17 cellular contexts compared by ENCODE assay signal in genomic region chr12:13121568-13121967, GRCh38. TPM values are rescaled to one million over a fixed set of nuclear protein-coding genes. Genes with fewer than 3 reads are reported as not detected.
DNase-seq lines count a peak whose midpoint lies in the region; ATAC-seq, FAIRE-seq and TF ChIP-seq lines count a peak whose summit lies in the region.
"Had no signal": no experiment of that assay in that cellular context is flagged by ENCODE, and none has a peak within 500 bp of the region (broad histone marks: within the 10 kb centered on the region; RNA-seq: fewer than 3 reads in every experiment).

No MANE protein-coding gene starts in this region.

- no peaks in the 10 kb centered on the region for H3K9me3 ChIP-seq in IMR-90 (ENCODE audit: control insufficient read depth, insufficient read depth, low read length)
- no peaks in the 10 kb centered on the region for H3K9me3 ChIP-seq in H1 (ENCODE audit: insufficient read depth in 2 of 2, low read depth in 1 of 2, low read length in 1 of 2)
- no peaks in the 10 kb centered on the region for H3K9me3 ChIP-seq in left ventricle myocardium inferior (replicated peaks)
- no peaks in the 10 kb centered on the region for H3K9me3 ChIP-seq in gastrocnemius medialis
- H3K9me3 ChIP-seq in tibial nerve = no peaks in the 10 kb centered on the region
- H3K9me3 ChIP-seq: BE2C, Caco-2, HAP-1 had no signal

- no peak overlapping the region for H2BK12ac ChIP-seq in H1 (ENCODE audit: low read depth, low read length)

- no peak overlapping the region for H3K14ac ChIP-seq in IMR-90 (replicated peaks; ENCODE audit: low read depth, low read length)
- no peak overlapping the region for H3K14ac ChIP-seq in H1 (ENCODE audit: insufficient read length)

- no peak overlapping the region for H2BK15ac ChIP-seq in IMR-90 (ENCODE audit: low read depth, low read length)
- 0 out of 2 replicates have a peak overlapping the region, but pooled peaks have one; percentile 2 for H2BK15ac ChIP-seq in H1 (ENCODE audit: low read length)

- H3K79me2 ChIP-seq in H1 (ENCODE audit: control insufficient read depth in 1 of 2, insufficient read depth in 2 of 2, low read length in 2 of 2) = no peaks in the 10 kb centered on the region

- no peak for FAIRE-seq in H1 (lab: Jason Lieb, UNC)
- FAIRE-seq: D721Med, GM12891, GM19239 had no signal

- H2BK20ac ChIP-seq in IMR-90 (ENCODE audit: low read depth, low read length) (no peak overlapping the region), H1 (ENCODE audit: low read length) (no peak overlapping the region)

- POLR2A ChIA-PET in IMR-90 (lab: Charles Lee; ENCODE audit: unreplicated experiment) = no interaction called here
- POLR2A ChIA-PET in H1 (lab: Charles Lee; ENCODE audit: partially characterized antibody) = no interaction called here

- TF ChIP-seq CTCF in IMR-90 (conservative IDR thresholded peaks at IDR 0.05; ENCODE audit: low read depth, low read length) (no peak), H1 (IDR thresholded peaks at IDR 0.05; ENCODE audit: control extremely low read depth in 1 of 3, insufficient read depth in 1 of 3, low read depth in 1 of 3, low read length in 3 of 3) (no peak), left ventricle myocardium inferior (IDR thresholded peaks at IDR 0.05; ENCODE audit: borderline replicate concordance) (no peak), gastrocnemius medialis (IDR thresholded peaks at IDR 0.05 in 4 of 5, conservative IDR thresholded peaks at IDR 0.05 in 1 of 5) (no peak), tibial nerve (IDR thresholded peaks at IDR 0.05) (no peak)

- no peak overlapping the region for H3K23ac ChIP-seq in IMR-90 (ENCODE audit: low read depth, low read length)
- no peak overlapping the region for H3K23ac ChIP-seq in H1 (ENCODE audit: insufficient read length)

- no peak for DNase-seq in IMR-90
- no peak for DNase-seq in H1 (ENCODE audit: low read depth in 1 of 2, low spot score in 2 of 2)
- DNase-seq in left ventricle myocardium inferior = no peak
- peak in 1 of 2 donors; percentile 27 for DNase-seq in gastrocnemius medialis
- DNase-seq in HUDEP-2 (lab: John Stamatoyannopoulos, UW; ENCODE audit: unreplicated experiment in 76 of 76) = no peak
- DNase-seq in tibial nerve (ENCODE audit: low spot score in 2 of 2) = no peak
- no peak for DNase-seq in AG20443 (ENCODE audit: low spot score)
- DNase-seq: BE2C; C1 segment of cervical spinal cord; Caco-2; CD4-positive, CD25-positive, alpha-beta regulatory T cell; CD8-positive, alpha-beta memory T cell had no signal

- TF ChIP-seq POLR2A in IMR-90 (IDR thresholded peaks at IDR 0.05; ENCODE audit: low read depth, low read length) (no peak), H1 (IDR thresholded peaks at IDR 0.05; ENCODE audit: control extremely low read depth in 1 of 2, low read depth in 2 of 2, low read length in 2 of 2) (no peak), gastrocnemius medialis (IDR thresholded peaks at IDR 0.05) (no peak), tibial nerve (IDR thresholded peaks at IDR 0.05) (no peak)

- H3K4me3 ChIP-seq in IMR-90 (ENCODE audit: insufficient read depth, low read depth, low read length) (no peak overlapping the region), H1 (ENCODE audit: extremely low read depth in 1 of 4, insufficient read depth in 2 of 4, low read depth in 3 of 4, low read length in 4 of 4) (no peak overlapping the region), left ventricle myocardium inferior (no peak overlapping the region), gastrocnemius medialis (no peak overlapping the region), tibial nerve (no peak overlapping the region)
- H3K4me3 ChIP-seq: HAP-1 had no signal

- TF ChIP-seq RAD21 in IMR-90 (IDR thresholded peaks at IDR 0.05; ENCODE audit: low read length) (no peak), H1 (IDR thresholded peaks at IDR 0.05 in 1 of 2, conservative IDR thresholded peaks at IDR 0.05 in 1 of 2; ENCODE audit: low read depth in 2 of 2, low read length in 2 of 2) (no peak)

- no peaks in the 10 kb centered on the region for H3K36me3 ChIP-seq in IMR-90 (ENCODE audit: control insufficient read depth, insufficient read depth, low read length)
- no peaks in the 10 kb centered on the region for H3K36me3 ChIP-seq in H1 (ENCODE audit: control insufficient read depth in 2 of 4, insufficient read depth in 4 of 4, low read length in 3 of 4)
- H3K36me3 ChIP-seq in left ventricle myocardium inferior = no peaks in the 10 kb centered on the region
- H3K36me3 ChIP-seq in gastrocnemius medialis = no peaks in the 10 kb centered on the region
- H3K36me3 ChIP-seq in tibial nerve = no peaks in the 10 kb centered on the region
- H3K36me3 ChIP-seq: BE2C, HAP-1 had no signal

- H2BK120ac ChIP-seq in IMR-90 (ENCODE audit: low read depth, low read length) = no peak overlapping the region
- H2BK120ac ChIP-seq in H1 (replicated peaks; ENCODE audit: low read depth, low read length) = no peak overlapping the region

- H3K27me3 ChIP-seq in IMR-90 (ENCODE audit: control insufficient read depth, insufficient read depth, low read length) (no peaks in the 10 kb centered on the region), H1 (replicated peaks in 1 of 4; ENCODE audit: control insufficient read depth in 3 of 4, extremely low read depth in 1 of 4, insufficient read depth in 3 of 4, low read length in 3 of 4) (no peaks in the 10 kb centered on the region; a peak in 1 of 7 replicates), left ventricle myocardium inferior (ENCODE audit: low read depth) (no peaks in the 10 kb centered on the region), gastrocnemius medialis (no peaks in the 10 kb centered on the region), tibial nerve (no peaks in the 10 kb centered on the region)

- intact Hi-C loops in IMR-90 (cut with micrococcal nuclease) = no loop called here
- intact Hi-C loops in left ventricle myocardium inferior (cut with micrococcal nuclease) = no loop called here
- intact Hi-C loops in gastrocnemius medialis (cut with DNase I; ENCODE audit: low total_unique reads) = no loop called here

- peak overlapping the region; percentile 51; the same call in 1 of the 2 replicates for H2AK5ac ChIP-seq in IMR-90 (ENCODE audit: low read depth, low read length)
- no peak overlapping the region for H2AK5ac ChIP-seq in H1 (ENCODE audit: low read depth, low read length)

- H2BK5ac ChIP-seq in IMR-90 (ENCODE audit: low read depth, low read length, poor library complexity, severe bottlenecking) = no peak overlapping the region
- no peak overlapping the region for H2BK5ac ChIP-seq in H1 (ENCODE audit: low read depth, low read length)

- no peak overlapping the region for H3K4ac ChIP-seq in IMR-90 (ENCODE audit: low read depth, low read length)
- H3K4ac ChIP-seq in H1 (replicated peaks; ENCODE audit: insufficient read length, low read depth, low read length) = no peak overlapping the region

- H3K9ac ChIP-seq in IMR-90 (ENCODE audit: low read depth, low read length) (no peak overlapping the region), H1 (replicated peaks in 1 of 4; ENCODE audit: extremely low read depth in 1 of 4, low read depth in 3 of 4, low read length in 3 of 4) (no peak overlapping the region)

- H2AFZ ChIP-seq in IMR-90 (replicated peaks; ENCODE audit: low read length, poor library complexity) = peak overlapping the region; percentile 13
- no peak overlapping the region for H2AFZ ChIP-seq in H1 (ENCODE audit: low read length)

- H3K4me1 ChIP-seq in IMR-90 (ENCODE audit: control insufficient read depth, insufficient read depth, low read length) (peaks cover 8% of the 10 kb centered on the region), H1 (replicated peaks in 1 of 4; ENCODE audit: control insufficient read depth in 3 of 4, insufficient read depth in 4 of 4, low read length in 3 of 4) (peaks cover 0 to 14% (median 5%) of the 10 kb centered on the region in 4 experiments; a peak in 4 of 7 replicates), left ventricle myocardium inferior (peaks cover 12% of the 10 kb centered on the region), gastrocnemius medialis (peaks cover 0 to 3% of the 10 kb centered on the region in 2 donors), tibial nerve (peaks cover 0 to 13% (median 0%) of the 10 kb centered on the region in 4 donors)
- H3K4me1 ChIP-seq: BE2C had no signal

- no peak overlapping the region for H3K4me2 ChIP-seq in IMR-90 (ENCODE audit: low read depth, low read length)
- H3K4me2 ChIP-seq in H1 (ENCODE audit: insufficient read depth in 1 of 2, low read depth in 2 of 2, low read length in 2 of 2) = no peak overlapping the region

- H3K56ac ChIP-seq in IMR-90 (ENCODE audit: extremely low read depth, insufficient read depth, low read length) (no peak overlapping the region), H1 (replicated peaks; ENCODE audit: insufficient read length, low read depth, low read length) (no peak overlapping the region)

- no peaks in the 10 kb centered on the region for H3K23me2 ChIP-seq in H1 (ENCODE audit: low read depth, low read length)

- H4K8ac ChIP-seq in IMR-90 (ENCODE audit: low read depth in 2 of 2, low read length in 2 of 2) = no peak overlapping the region
- H4K8ac ChIP-seq in H1 (ENCODE audit: extremely low read depth, insufficient read depth, low read length) = no peak overlapping the region

- H3K18ac ChIP-seq in IMR-90 (ENCODE audit: low read depth, low read length) = no peak overlapping the region
- H3K18ac ChIP-seq in H1 (ENCODE audit: extremely low read depth, low read length) = no peak overlapping the region

- H3K9me1 ChIP-seq in IMR-90 (ENCODE audit: insufficient read depth, low read length) = peaks cover 11% of the 10 kb centered on the region

- BruUV-seq in IMR-90 (replicated peaks; lab: Mats Ljungman, UMichigan) = no TSS peak

- dilution Hi-C loops in IMR-90 (cut with HindIII; ENCODE audit: low sequenced_read_pairs, unreplicated experiment) = no loop called here

- CTCF ChIA-PET in IMR-90 (lab: Yijun Ruan, JAX) = no interaction called here
- CTCF ChIA-PET in H1 (lab: Charles Lee; ENCODE audit: partially characterized antibody) = no interaction called here

- H2AK9ac ChIP-seq in IMR-90 (replicated peaks; ENCODE audit: low read depth, low read length, poor library complexity) = no peak overlapping the region

- TF ChIP-seq EP300 in H1 (IDR thresholded peaks at IDR 0.05; ENCODE audit: borderline replicate concordance in 1 of 2, low read depth in 2 of 2, low read length in 2 of 2) (no peak), tibial nerve (IDR thresholded peaks at IDR 0.05) (no peak)

- H3K27ac ChIP-seq in IMR-90 (ENCODE audit: insufficient read depth, low read length) (no peak overlapping the region), H1 (ENCODE audit: low read depth, low read length) (no peak overlapping the region), left ventricle myocardium inferior (replicated peaks) (peak overlapping the region; percentile 54), gastrocnemius medialis (peak overlapping the region in 1 of 4 donors; percentile 2), tibial nerve (peak overlapping the region in 1 of 4 donors; percentile 46)

- WGBS in IMR-90 (ENCODE audit: extremely low coverage in 2 of 2, insufficient read length in 1 of 2), 2 experiments = 100% methylated on average over 1 of the region's 5 CpGs; no CpG with 5 or more reads in 1 of the 2 experiments
- WGBS in H1 (ENCODE audit: extremely low coverage in 1 of 2, insufficient coverage in 1 of 2, insufficient read length in 1 of 2, insufficient replicate concordance in 2 of 2, low coverage in 1 of 2, low lambda C conversion rate in 2 of 2, missing lambda C conversion rate in 1 of 2), 2 experiments = 91% methylated on average over 5 of the region's 5 CpGs; no CpG with 5 or more reads in 1 of the 2 experiments
- WGBS in tibial nerve, 2 donors = 79 to 84% methylated on average over 5 of the region's 5 CpGs

- in situ Hi-C loops in IMR-90 (cut with MboI; ENCODE audit: low sequenced_read_pairs) = no loop called here
- in situ Hi-C loops in gastrocnemius medialis (cut with MboI; ENCODE audit: low sequenced_read_pairs in 4 of 4) = no loop called here

- H3K79me1 ChIP-seq in IMR-90 (ENCODE audit: low read depth in 1 of 2, low read length in 2 of 2) (no peaks in the 10 kb centered on the region), H1 (ENCODE audit: low read depth, low read length) (no peaks in the 10 kb centered on the region)

- H4K20me1 ChIP-seq in IMR-90 (ENCODE audit: insufficient read depth, low read length) (no peaks in the 10 kb centered on the region), H1 (replicated peaks in 1 of 2; ENCODE audit: control insufficient read depth in 1 of 2, insufficient read depth in 2 of 2, low read length in 2 of 2) (no peaks in the 10 kb centered on the region)

- no peak overlapping the region for H4K5ac ChIP-seq in IMR-90 (ENCODE audit: low read depth, low read length)
- H4K5ac ChIP-seq in H1 (ENCODE audit: insufficient read length, low read depth, low read length) = no peak overlapping the region

- no peak overlapping the region for H4K91ac ChIP-seq in IMR-90 (ENCODE audit: insufficient read depth, low read depth, low read length)
- H4K91ac ChIP-seq in H1 (replicated peaks; ENCODE audit: insufficient read length, low read length) = no peak overlapping the region

- no peak for ATAC-seq in IMR-90 (ENCODE audit: low read depth)
- peak; percentile 49 to 52 for ATAC-seq in gastrocnemius medialis

RNA-seq across cellular contexts. Expression of gene GSG1, which starts 18.1 kb away (rescaled TPM):
- total RNA-seq in IMR-90 (2012; rRNA removed) = 2.5 and 2.9 TPM in 2 replicates
- polyA plus RNA-seq in IMR-90 (2012; rRNA removed) = 1.8 and 2.1 TPM in 2 replicates
- polyA plus RNA-seq in IMR-90 (2012; cell fraction: cytosol; rRNA removed) = 1.6 and 2.0 TPM in 2 replicates
- 0.99 and 1.5 TPM in 2 replicates for polyA plus RNA-seq in IMR-90 (2012; cell fraction: nucleus; rRNA removed; ENCODE audit: low replicate concordance)
- total RNA-seq in H1 (2021; fragmentation: NEBNext Ultra II Directional; extraction: Animal tissue kit (Norgen Biotek cat#: 25700)) = 0.89 and 1.3 TPM in 2 replicates
- polyA plus RNA-seq in H1 (2011; rRNA removed) = 1.3 and 1.4 TPM in 2 replicates
- 1.1 TPM for polyA plus RNA-seq in H1 (2011; cell fraction: cytosol; rRNA removed)
- 0.91 TPM for polyA plus RNA-seq in H1 (2011; cell fraction: nucleus; rRNA removed)
- 0.88 to 1.2 TPM (median 1.0 TPM) in 4 replicates for polyA plus RNA-seq in H1 (2012, experiment 1 of 2)
- polyA plus RNA-seq in H1 (2012, experiment 2 of 2) = 0.41 TPM
- 0.51 TPM for polyA plus RNA-seq in H1 (2013, experiment 1 of 2)
- 0.63 TPM for polyA plus RNA-seq in H1 (2013, experiment 2 of 2)
- polyA minus RNA-seq in H1 (2011; rRNA and poly(A)+ RNA removed) = 0.73 and 1.1 TPM in 2 replicates
- polyA minus RNA-seq in H1 (2011; cell fraction: cytosol; rRNA and poly(A)+ RNA removed) = 0.95 TPM
- polyA minus RNA-seq in H1 (2011; cell fraction: nucleus; rRNA and poly(A)+ RNA removed) = 1.00 TPM
- total RNA-seq in left ventricle myocardium inferior = not detected
- not detected for total RNA-seq in gastrocnemius medialis
- not detected for total RNA-seq in tibial nerve
- total RNA-seq: Caco-2; CD4-positive, CD25-positive, alpha-beta regulatory T cell; CD8-positive, alpha-beta memory T cell; HT-29 had no signal
- polyA plus RNA-seq: CD8-positive, alpha-beta memory T cell had no signal
